Comparison of ENCODE assay signal across 1 cellular context in genomic region chr18:12861637-12862036, GRCh38.
TF ChIP-seq lines count a peak whose summit lies in the region.

No MANE protein-coding gene starts in this region.

TF ChIP-seq in GM12878, 131 proteins besides CTCF, POLR2A, EP300 and RAD21 (continued from another document):
- TF ChIP-seq, protein P1, sequence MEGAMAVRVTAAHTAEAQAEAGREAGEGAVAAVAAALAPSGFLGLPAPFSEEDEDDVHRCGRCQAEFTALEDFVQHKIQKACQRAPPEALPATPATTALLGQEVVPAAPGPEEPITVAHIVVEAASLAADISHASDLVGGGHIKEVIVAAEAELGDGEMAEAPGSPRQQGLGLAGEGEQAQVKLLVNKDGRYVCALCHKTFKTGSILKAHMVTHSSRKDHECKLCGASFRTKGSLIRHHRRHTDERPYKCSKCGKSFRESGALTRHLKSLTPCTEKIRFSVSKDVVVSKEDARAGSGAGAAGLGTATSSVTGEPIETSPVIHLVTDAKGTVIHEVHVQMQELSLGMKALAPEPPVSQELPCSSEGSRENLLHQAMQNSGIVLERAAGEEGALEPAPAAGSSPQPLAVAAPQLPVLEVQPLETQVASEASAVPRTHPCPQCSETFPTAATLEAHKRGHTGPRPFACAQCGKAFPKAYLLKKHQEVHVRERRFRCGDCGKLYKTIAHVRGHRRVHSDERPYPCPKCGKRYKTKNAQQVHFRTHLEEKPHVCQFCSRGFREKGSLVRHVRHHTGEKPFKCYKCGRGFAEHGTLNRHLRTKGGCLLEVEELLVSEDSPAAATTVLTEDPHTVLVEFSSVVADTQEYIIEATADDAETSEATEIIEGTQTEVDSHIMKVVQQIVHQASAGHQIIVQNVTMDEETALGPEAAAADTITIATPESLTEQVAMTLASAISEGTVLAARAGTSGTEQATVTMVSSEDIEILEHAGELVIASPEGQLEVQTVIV (IDR thresholded peaks at IDR 0.05; ENCODE audit: borderline replicate concordance, partially characterized antibody), result no peak
- TF ChIP-seq TCF12 (IDR thresholded peaks at IDR 0.05; ENCODE audit: low read depth, low read length), result no peak
- TF ChIP-seq CEBPZ (IDR thresholded peaks at IDR 0.05; ENCODE audit: low read depth, low read length), result no peak
- TF ChIP-seq BCL3 (IDR thresholded peaks at IDR 0.05; ENCODE audit: borderline replicate concordance, insufficient read depth, low read depth, low read length, poor library complexity, severe bottlenecking), result no peak
- TF ChIP-seq, protein P2, sequence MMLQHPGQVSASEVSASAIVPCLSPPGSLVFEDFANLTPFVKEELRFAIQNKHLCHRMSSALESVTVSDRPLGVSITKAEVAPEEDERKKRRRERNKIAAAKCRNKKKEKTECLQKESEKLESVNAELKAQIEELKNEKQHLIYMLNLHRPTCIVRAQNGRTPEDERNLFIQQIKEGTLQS (IDR thresholded peaks at IDR 0.05; ENCODE audit: borderline replicate concordance, extremely low read depth, low read depth, low read length), result no peak
- no peak for TF ChIP-seq NFYA (IDR thresholded peaks at IDR 0.05; ENCODE audit: borderline replicate concordance, low read depth, low read length)
- TF ChIP-seq JUND (IDR thresholded peaks at IDR 0.05; ENCODE audit: low read depth, low read length), result no peak
- TF ChIP-seq ZBTB4 (CRISPR knock-in tag; IDR thresholded peaks at IDR 0.05), result no peak
- no peak for TF ChIP-seq STAT1 (conservative IDR thresholded peaks at IDR 0.05)
- no peak for TF ChIP-seq NRF1 (conservative IDR thresholded peaks at IDR 0.05; ENCODE audit: low read depth, low read length)
- TF ChIP-seq STAT3 (IDR thresholded peaks at IDR 0.05; ENCODE audit: low read depth, low read length), result no peak
- no peak for TF ChIP-seq NR2C1 (IDR thresholded peaks at IDR 0.05)
TF ChIP-seq in GM12878: peak in this region for 0.
